1 cellular context compared by ENCODE assay signal in the genomic region with DNA sequence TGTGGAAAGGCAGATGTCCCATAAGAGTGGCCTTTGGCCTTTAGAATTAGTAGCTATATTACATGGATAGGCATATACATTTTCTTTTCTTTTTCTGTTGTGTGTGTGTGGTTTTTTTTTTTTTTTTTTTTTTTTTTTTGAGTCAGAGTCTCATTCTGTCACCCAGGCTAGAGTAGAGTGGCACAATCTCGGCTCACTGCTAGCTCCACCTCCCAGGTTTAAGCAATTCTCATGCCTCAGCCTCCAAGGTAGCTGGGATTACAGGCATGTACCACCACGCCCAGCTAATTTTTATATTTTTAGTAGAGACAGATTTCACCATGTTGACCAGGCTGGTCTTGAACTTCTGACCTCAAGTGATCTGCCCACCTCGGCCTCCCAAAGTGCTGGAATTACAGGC. TPM values are rescaled to one million over a fixed set of nuclear protein-coding genes. Genes with fewer than 3 reads are reported as not detected.
"Had no signal": no experiment of that assay in that cellular context is flagged by ENCODE, and none has a peak within 500 bp of the region (broad histone marks: within the 10 kb centered on the region; RNA-seq: fewer than 3 reads in every experiment).

No MANE protein-coding gene starts in this region.

RNA-seq across cellular contexts. Expression of a gene that starts 18.5 kb away (rescaled TPM):
- total RNA-seq: cerebellum had no signal
